In the genomic region with DNA sequence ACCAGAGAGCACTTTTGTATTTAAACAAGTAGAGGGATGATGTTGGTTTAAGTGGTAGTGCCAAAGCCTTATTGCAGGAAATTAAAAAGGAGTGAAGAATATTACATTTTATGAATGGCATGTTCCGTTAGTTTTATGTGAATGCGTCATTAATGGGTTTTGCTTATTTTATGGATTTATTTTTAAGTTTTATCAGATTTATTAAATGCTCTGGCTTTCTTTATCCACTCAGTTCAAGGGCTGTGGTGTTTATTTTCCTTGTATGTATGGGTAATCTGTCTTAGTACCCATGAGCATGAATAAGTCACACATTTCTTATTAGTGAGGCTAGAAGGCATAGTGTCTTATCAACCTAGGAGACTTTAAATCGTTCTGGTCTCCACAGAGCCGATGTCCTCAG, we compare ENCODE assay signal across 25 cellular contexts. TPM values are rescaled to one million over a fixed set of nuclear protein-coding genes. Genes with fewer than 3 reads are reported as not detected.
A peak's percentile ranks its signal among the peaks of the same experiment; 100 is the strongest.
DNase-seq lines count a peak whose midpoint lies in the region; ATAC-seq and TF ChIP-seq lines count a peak whose summit lies in the region.
"Had no signal": no experiment of that assay in that cellular context is flagged by ENCODE, and none has a peak within 500 bp of the region (broad histone marks: within the 10 kb centered on the region; RNA-seq: fewer than 3 reads in every experiment).

No MANE protein-coding gene starts in this region.

- H3K36me3 Mint-ChIP-seq in CD4-positive, CD25-positive, alpha-beta regulatory T cell, result peaks cover 33% of the 10 kb centered on the region
- H3K36me3 Mint-ChIP-seq in central memory CD8-positive, alpha-beta T cell (ENCODE audit: insufficient read depth), result peaks cover 27% of the 10 kb centered on the region
- H3K36me3 Mint-ChIP-seq in effector memory CD8-positive, alpha-beta T cell (ENCODE audit: insufficient read depth), result peaks cover 28% of the 10 kb centered on the region

- H3K27ac ChIP-seq in CD4-positive, CD25-positive, alpha-beta regulatory T cell (ENCODE audit: insufficient read depth, low read length, poor library complexity, severe bottlenecking), result no peak overlapping the region
- H3K27ac ChIP-seq in sigmoid colon, result peak overlapping the region; percentile 47 to 98 (median 78)
- H3K27ac ChIP-seq: cardiac muscle cell, gastrocnemius medialis, SJCRH30, tibial artery had no signal

- H3K9me3 ChIP-seq in CD4-positive, CD25-positive, alpha-beta regulatory T cell (ENCODE audit: control insufficient read depth in 2 of 2, low read length in 2 of 2), result no peaks in the 10 kb centered on the region
- no peaks in the 10 kb centered on the region for H3K9me3 ChIP-seq in sigmoid colon
- H3K9me3 ChIP-seq: Caco-2, gastrocnemius medialis, SJCRH30, tibial artery had no signal

- no peak for DNase-seq in CD4-positive, CD25-positive, alpha-beta regulatory T cell
- DNase-seq in EH (ENCODE audit: low read depth) (peak; percentile 16), sigmoid colon (no peak), EL (no peak), KG1 (lab: John Stamatoyannopoulos, UW) (no peak)
- no peak for DNase-seq in central memory CD8-positive, alpha-beta T cell (ENCODE audit: low spot score in 2 of 2)
- no peak for DNase-seq in effector memory CD8-positive, alpha-beta T cell
- DNase-seq: activated naive CD4-positive, alpha-beta T cell treated with Interleukin-2 at 50 U/mL for 16 hours; anterior cingulate cortex; Caco-2; DMS79; gastrocnemius medialis; H7; hippocampal formation; Karpas-422; left cardiac atrium; NCI-H146; NCI-H446; NCI-H774; SJCRH30; stimulated activated CD4-positive, alpha-beta T cell treated with anti-CD3 and anti-CD28 coated beads, Interleukin-15, amount 100 ng/mL, for 24 hours; stimulated activated naive CD8-positive, alpha-beta T cell treated with anti-CD3 and anti-CD28 coated beads, Interleukin-15, Interleukin-2, amounts not matched to agents 100 U/mL and 50 U/mL, for 24 hours; tibial artery had no signal

- H3K9me3 Mint-ChIP-seq in CD4-positive, CD25-positive, alpha-beta regulatory T cell, result peaks cover 0 to 2% (median 0%) of the 10 kb centered on the region in 7 donors
- no peaks in the 10 kb centered on the region for H3K9me3 Mint-ChIP-seq in central memory CD8-positive, alpha-beta T cell
- H3K9me3 Mint-ChIP-seq in effector memory CD8-positive, alpha-beta T cell, result no peaks in the 10 kb centered on the region

- intact Hi-C loops in sigmoid colon (cut with DNase I), result loop anchor here (5.0 kb wide), 1 partner anchor 175 kb away; no protein-coding TSS in a partner anchor

- TF ChIP-seq POLR2A in sigmoid colon (IDR thresholded peaks at IDR 0.05), result no peak

- peak overlapping the region in 1 of 4 donors; percentile 64 for H3K4me3 Mint-ChIP-seq in CD4-positive, CD25-positive, alpha-beta regulatory T cell
- no peak overlapping the region for H3K4me3 Mint-ChIP-seq in central memory CD8-positive, alpha-beta T cell
- H3K4me3 Mint-ChIP-seq in effector memory CD8-positive, alpha-beta T cell, result no peak overlapping the region

- WGBS in sigmoid colon, 2 donors, result 56 to 74% methylated on average over 4 of the region's 4 CpGs

- TF ChIP-seq CTCF in sigmoid colon (IDR thresholded peaks at IDR 0.05), result no peak

- peaks cover 48 to 99% (median 78%) of the 10 kb centered on the region in 4 donors for H3K4me1 Mint-ChIP-seq in CD4-positive, CD25-positive, alpha-beta regulatory T cell
- H3K4me1 Mint-ChIP-seq in central memory CD8-positive, alpha-beta T cell, result peaks cover 71% of the 10 kb centered on the region
- peaks cover 42 to 66% of the 10 kb centered on the region in 2 donors for H3K4me1 Mint-ChIP-seq in effector memory CD8-positive, alpha-beta T cell (ENCODE audit: low read depth in 2 of 2)

- H3K27ac Mint-ChIP-seq in CD4-positive, CD25-positive, alpha-beta regulatory T cell, result peak overlapping the region in 2 of 3 donors; percentile 83 to 100
- peak overlapping the region; percentile 23 for H3K27ac Mint-ChIP-seq in central memory CD8-positive, alpha-beta T cell (ENCODE audit: low read depth)
- H3K27ac Mint-ChIP-seq in effector memory CD8-positive, alpha-beta T cell, result peak overlapping the region in 1 of 2 donors; percentile 78

- peak; percentile 72 to 94 (median 90) for TF ChIP-seq EP300 in sigmoid colon (IDR thresholded peaks at IDR 0.05)

- no peaks in the 10 kb centered on the region for H3K27me3 ChIP-seq in CD4-positive, CD25-positive, alpha-beta regulatory T cell (ENCODE audit: control insufficient read depth, insufficient read depth, low read length)
- H3K27me3 ChIP-seq in sigmoid colon, result no peaks in the 10 kb centered on the region
- H3K27me3 ChIP-seq: cardiac muscle cell, gastrocnemius medialis, SJCRH30, tibial artery had no signal

- peaks cover 11% of the 10 kb centered on the region for H3K36me3 ChIP-seq in CD4-positive, CD25-positive, alpha-beta regulatory T cell (ENCODE audit: control insufficient read depth, insufficient read depth, low read length)
- peaks cover 0 to 7% (median 0%) of the 10 kb centered on the region in 4 donors for H3K36me3 ChIP-seq in sigmoid colon
- H3K36me3 ChIP-seq: cardiac muscle cell, gastrocnemius medialis had no signal

- H3K4me3 ChIP-seq in CD4-positive, CD25-positive, alpha-beta regulatory T cell (ENCODE audit: low read depth, low read length), result peak overlapping the region; percentile 20
- H3K4me3 ChIP-seq in sigmoid colon, result no peak overlapping the region
- H3K4me3 ChIP-seq: cardiac muscle cell, gastrocnemius medialis, SJCRH30, tibial artery had no signal

- no peak for ATAC-seq in CD4-positive, CD25-positive, alpha-beta regulatory T cell (ENCODE audit: low read depth in 2 of 2)
- ATAC-seq in central memory CD8-positive, alpha-beta T cell (replicated peaks; ENCODE audit: extremely low read depth, poor library complexity, severe bottlenecking), result no peak
- no peak for ATAC-seq in effector memory CD8-positive, alpha-beta T cell (replicated peaks)
- ATAC-seq: gastrocnemius medialis; left cardiac atrium; stimulated activated naive CD8-positive, alpha-beta T cell treated with anti-CD3 and anti-CD28 coated beads, Interleukin-15, Interleukin-2, amounts not matched to agents 100 U/mL and 50 U/mL, for 24 hours had no signal

- H3K27me3 Mint-ChIP-seq in CD4-positive, CD25-positive, alpha-beta regulatory T cell, result no peaks in the 10 kb centered on the region
- no peaks in the 10 kb centered on the region for H3K27me3 Mint-ChIP-seq in central memory CD8-positive, alpha-beta T cell
- no peaks in the 10 kb centered on the region for H3K27me3 Mint-ChIP-seq in effector memory CD8-positive, alpha-beta T cell
- H3K27me3 Mint-ChIP-seq: progenitor cell of endocrine pancreas had no signal

- H3K4me1 ChIP-seq in CD4-positive, CD25-positive, alpha-beta regulatory T cell (ENCODE audit: control insufficient read depth, insufficient read depth, low read length, poor library complexity, severe bottlenecking), result peaks cover 81% of the 10 kb centered on the region
- peaks cover 0 to 89% (median 76%) of the 10 kb centered on the region in 4 donors for H3K4me1 ChIP-seq in sigmoid colon
- H3K4me1 ChIP-seq: Caco-2 had no signal

RNA-seq across cellular contexts. Expression of a gene that starts 41.6 kb away (rescaled TPM):
- 3.3 TPM for total RNA-seq in CD4-positive, CD25-positive, alpha-beta regulatory T cell
- polyA plus RNA-seq in CD4-positive, CD25-positive, alpha-beta regulatory T cell, result 1 to 10 TPM in 3 of 4 donors, under 1 TPM in 1; 0.39 to 1.4 (median 1.2) TPM
- 100 to 1,000 TPM in 2 of 4 donors, 10 to 100 TPM in 2; 64.1 to 128 (median 87.6) TPM for total RNA-seq in sigmoid colon
- 100 to 1,000 TPM; 245 to 394 (median 260) TPM for polyA plus RNA-seq in sigmoid colon

Comparison
In these comparisons a context has a peak if more than half of its experiments do, and no peak if none do; other contexts are left out.
1. RNA of a gene that starts 41.6 kb away (total RNA-seq): 64.1 to 128 TPM in sigmoid colon; 3.3 TPM in CD4-positive, CD25-positive, alpha-beta regulatory T cell (single experiment); every median in the first group is over 10 times any median in the second.